In the genomic region with DNA sequence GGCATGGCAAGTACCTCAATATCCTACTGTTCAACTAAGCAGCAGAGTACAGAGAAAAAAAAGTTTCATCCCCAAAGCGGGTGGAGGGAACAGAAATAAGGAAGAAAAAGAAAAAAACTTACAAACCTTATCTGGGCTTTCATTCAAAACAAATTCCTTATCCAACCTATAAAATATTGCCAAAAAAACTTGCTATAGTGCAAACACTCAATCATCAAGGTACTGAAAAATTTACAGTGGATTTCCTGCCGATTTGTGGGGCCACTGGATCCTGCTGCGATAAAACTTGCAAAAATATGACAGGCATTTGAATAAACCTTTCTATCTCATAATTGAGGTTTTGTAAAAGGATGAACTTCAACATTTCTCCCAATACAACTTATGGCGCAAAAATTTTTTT, we compare ENCODE assay signal across 31 cellular contexts.
"Had no signal": no experiment of that assay in that cellular context is flagged by ENCODE, and none has a peak within 500 bp of the region (broad histone marks: within the 10 kb centered on the region; RNA-seq: fewer than 3 reads in every experiment).

No MANE protein-coding gene starts in this region.

- H3K4me1 Mint-ChIP-seq: activated B cell treated with CpG ODN at 0.5 μM for 24 hours; activated CD4-positive, alpha-beta T cell treated with anti-CD3 and anti-CD28 coated beads, Interleukin-2, amount 10 ng/mL, durations not matched to agents 24 days and 14 days; activated naive CD8-positive, alpha-beta T cell treated with anti-CD3 and anti-CD28 coated beads for 36 hours; T-cell had no signal

- H3K27ac ChIP-seq: adrenal gland, ascending aorta, VCaP had no signal

- H3K36me3 Mint-ChIP-seq: activated CD4-positive, alpha-beta memory T cell treated with anti-CD3 and anti-CD28 coated beads for 36 hours; activated naive CD4-positive, alpha-beta T cell treated with anti-CD3 and anti-CD28 coated beads, Interleukin-2, amount 50 U/mL, for 72 hours; T-cell had no signal

- ATAC-seq: activated CD8-positive, alpha-beta T cell treated with anti-CD3 and anti-CD28 coated beads for 36 hours; activated naive CD4-positive, alpha-beta T cell treated with anti-CD3 and anti-CD28 coated beads, Interleukin-2, amount 50 U/mL, for 72 hours; T-cell had no signal

- H3K4me1 ChIP-seq: ascending aorta had no signal

- H3K4me3 ChIP-seq: adrenal gland, ascending aorta had no signal

- FAIRE-seq: bronchial epithelial cell, TTC549 had no signal

- H3K27me3 ChIP-seq: adrenal gland, ascending aorta had no signal

- H3K9me3 ChIP-seq: adrenal gland, ascending aorta had no signal

- H3K4me3 Mint-ChIP-seq: activated B cell treated with CpG ODN at 0.5 μM for 24 hours; activated CD4-positive, alpha-beta memory T cell treated with anti-CD3 and anti-CD28 coated beads for 36 hours; activated CD4-positive, alpha-beta T cell treated with anti-CD3 and anti-CD28 coated beads, Interleukin-2, amount 10 ng/mL, durations not matched to agents 24 days and 14 days; activated CD8-positive, alpha-beta T cell treated with anti-CD3 and anti-CD28 coated beads for 36 hours; activated naive CD4-positive, alpha-beta T cell treated with anti-CD3 and anti-CD28 coated beads for 36 hours; activated naive CD8-positive, alpha-beta T cell treated with anti-CD3 and anti-CD28 coated beads for 36 hours; activated T-cell treated with anti-CD3 and anti-CD28 coated beads, Interleukin-2, amount 50 U/mL, for 24 hours; T-cell; T-helper 2 cell treated with Interferon-gamma antibody and Interleukin-4, amounts not matched to agents 5 μg/mL and 100 μg/mL, for 36 hours had no signal

- DNase-seq: activated B cell treated with CpG ODN at 0.5 μM for 24 hours; activated CD4-positive, alpha-beta memory T cell treated with anti-CD3 and anti-CD28 coated beads for 36 hours; activated CD4-positive, alpha-beta T cell treated with anti-CD3 and anti-CD28 coated beads for 4 hours; activated CD4-positive, alpha-beta T cell treated with anti-CD3 and anti-CD28 coated beads, Interleukin-2, amount 10 ng/mL, durations not matched to agents 24 days and 14 days; activated CD4-positive, alpha-beta T cell treated with anti-CD3 and anti-CD28 coated beads, Interleukin-2, amount 50 U/mL, for 1 hour; activated CD4-positive, alpha-beta T cell treated with anti-CD3 and anti-CD28 coated beads, Interleukin-2, amount 50 U/mL, for 4 hours; activated CD4-positive, CD25-positive, alpha-beta regulatory T cell treated with anti-CD3 and anti-CD28 coated beads, Interleukin-2, amount 50 U/mL, for 72 hours; activated CD8-positive, alpha-beta memory T cell treated with anti-CD3 and anti-CD28 coated beads, Interleukin-2, amount 50 U/mL, for 48 hours; activated CD8-positive, alpha-beta T cell treated with anti-CD3 and anti-CD28 coated beads for 36 hours; activated effector memory CD4-positive, alpha-beta T cell treated with Interleukin-2 at 50 U/mL for 16 hours; activated gamma-delta T cell treated with Interleukin-2 at 50 U/mL for 16 hours; activated naive CD4-positive, alpha-beta T cell; activated naive CD4-positive, alpha-beta T cell treated with anti-CD3 and anti-CD28 coated beads for 36 hours; activated naive CD4-positive, alpha-beta T cell treated with anti-CD3 and anti-CD28 coated beads, Interleukin-2, amount 50 U/mL, for 16 hours; activated naive CD8-positive, alpha-beta T cell treated with anti-CD3 and anti-CD28 coated beads for 36 hours; activated T-cell treated with anti-CD3 and anti-CD28 coated beads, Interleukin-2, amount 50 U/mL, for 24 hours; activated T-cell treated with anti-CD3 and anti-CD28 coated beads, Interleukin-2, amount 50 U/mL, for 48 hours; adrenal gland; amniotic stem cell; anterior cingulate cortex; central memory CD4-positive, alpha-beta T cell; T-cell; T-helper 2 cell; T-helper 9 cell had no signal

- H3K36me3 ChIP-seq: adrenal gland, ascending aorta had no signal

- H3K27ac Mint-ChIP-seq: activated B cell treated with CpG ODN at 0.5 μM for 24 hours; activated CD4-positive, alpha-beta memory T cell treated with anti-CD3 and anti-CD28 coated beads for 36 hours; activated CD4-positive, alpha-beta T cell treated with anti-CD3 and anti-CD28 coated beads, Interleukin-2, amount 10 ng/mL, durations not matched to agents 24 days and 14 days; activated CD8-positive, alpha-beta T cell treated with anti-CD3 and anti-CD28 coated beads for 36 hours; activated naive CD4-positive, alpha-beta T cell treated with anti-CD3 and anti-CD28 coated beads for 36 hours; activated naive CD4-positive, alpha-beta T cell treated with anti-CD3 and anti-CD28 coated beads, Interleukin-2, amount 50 U/mL, for 72 hours; activated naive CD8-positive, alpha-beta T cell treated with anti-CD3 and anti-CD28 coated beads for 36 hours; activated T-cell treated with anti-CD3 and anti-CD28 coated beads, Interleukin-2, amount 50 U/mL, for 24 hours; activated T-helper 2 cell treated with anti-CD3 and anti-CD28 coated beads, Interferon-gamma antibody, Interleukin-2, Interleukin-4, amounts not matched to agents 10 μg/mL and 5 μg/mL and 100 μg/mL, durations not matched to agents 14 hours and 24 hours and 36 hours; T-cell; T-helper 2 cell treated with Interferon-gamma antibody and Interleukin-4, amounts not matched to agents 5 μg/mL and 100 μg/mL, for 36 hours had no signal

- H3K9me3 Mint-ChIP-seq: activated CD4-positive, alpha-beta T cell treated with anti-CD3 and anti-CD28 coated beads, Interleukin-2, amount 10 ng/mL, durations not matched to agents 24 days and 14 days; activated CD8-positive, alpha-beta T cell treated with anti-CD3 and anti-CD28 coated beads for 36 hours; activated naive CD4-positive, alpha-beta T cell treated with anti-CD3 and anti-CD28 coated beads, Interleukin-2, amount 50 U/mL, for 72 hours; activated naive CD8-positive, alpha-beta T cell treated with anti-CD3 and anti-CD28 coated beads for 36 hours; activated T-helper 2 cell treated with anti-CD3 and anti-CD28 coated beads, Interferon-gamma antibody, Interleukin-2, Interleukin-4, amounts not matched to agents 10 μg/mL and 5 μg/mL and 100 μg/mL, durations not matched to agents 14 hours and 24 hours and 36 hours; T-cell; T-helper 2 cell treated with Interferon-gamma antibody and Interleukin-4, amounts not matched to agents 5 μg/mL and 100 μg/mL, for 36 hours had no signal

- H3K27me3 Mint-ChIP-seq: activated B cell treated with CpG ODN at 0.5 μM for 24 hours; activated CD4-positive, alpha-beta memory T cell treated with anti-CD3 and anti-CD28 coated beads for 36 hours; activated CD4-positive, alpha-beta T cell treated with anti-CD3 and anti-CD28 coated beads, Interleukin-2, amount 10 ng/mL, durations not matched to agents 24 days and 14 days; activated CD8-positive, alpha-beta T cell treated with anti-CD3 and anti-CD28 coated beads for 36 hours had no signal
